ENCODE assay signal across 24 cellular contexts in the genomic region with DNA sequence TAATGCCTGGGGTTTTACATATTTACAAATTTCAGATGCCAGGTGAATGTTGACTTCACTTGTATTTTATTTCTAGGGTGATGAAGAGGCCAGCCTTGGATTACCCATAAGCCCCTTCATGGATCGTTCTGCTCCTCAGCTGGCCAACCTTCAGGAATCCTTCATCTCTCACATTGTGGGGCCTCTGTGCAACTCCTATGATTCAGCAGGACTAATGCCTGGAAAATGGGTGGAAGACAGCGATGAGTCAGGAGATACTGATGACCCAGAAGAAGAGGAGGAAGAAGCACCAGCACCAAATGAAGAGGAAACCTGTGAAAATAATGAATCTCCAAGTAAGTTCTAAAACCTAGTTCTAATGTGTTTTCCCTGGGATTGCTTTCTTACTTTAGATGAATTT. TPM values are rescaled to one million over a fixed set of nuclear protein-coding genes. Genes with fewer than 3 reads are reported as not detected.
"Had no signal": no experiment of that assay in that cellular context is flagged by ENCODE, and none has a peak within 500 bp of the region (broad histone marks: within the 10 kb centered on the region; RNA-seq: fewer than 3 reads in every experiment).

No MANE protein-coding gene starts in this region.

- H3K36me3 ChIP-seq: gastrocnemius medialis, lower lobe of right lung, neutrophil, suprapubic skin, thyroid gland, upper lobe of left lung had no signal

- H3K4me3 ChIP-seq: coronary artery, gastrocnemius medialis, heart right ventricle, left ventricle myocardium inferior, lower lobe of right lung, skin epidermis, suprapubic skin, thyroid gland, upper lobe of left lung had no signal

- H3K27ac Mint-ChIP-seq: endodermal cell, memory B cell, mesothelial cell of epicardium, nephron had no signal

- H3K27me3 ChIP-seq: gastrocnemius medialis, heart right ventricle, neutrophil, suprapubic skin, thyroid gland, upper lobe of left lung had no signal

- H3K4me1 ChIP-seq: gastrocnemius medialis, lower lobe of right lung, suprapubic skin, thyroid gland, upper lobe of left lung had no signal

- DNase-seq: central memory CD4-positive, alpha-beta T cell; effector CD4-positive, alpha-beta T cell; endodermal cell; erythroblast; gastrocnemius medialis; heart right ventricle; hypothalamus; left cardiac atrium; left ventricle myocardium inferior; lower lobe of right lung; posterior cingulate gyrus; stimulated activated naive CD4-positive, alpha-beta T cell; thyroid gland had no signal

- ATAC-seq: gastrocnemius medialis, left cardiac atrium, lower lobe of right lung, sciatic nerve had no signal

- H3K4me3 Mint-ChIP-seq: endodermal cell, memory B cell, mesothelial cell of epicardium, nephron had no signal

- H3K4me1 Mint-ChIP-seq: endodermal cell, memory B cell, mesothelial cell of epicardium, nephron had no signal

- H3K9me3 Mint-ChIP-seq: endodermal cell, mesothelial cell of epicardium had no signal

- H3K27me3 Mint-ChIP-seq: memory B cell had no signal

- H3K36me3 Mint-ChIP-seq: memory B cell had no signal

- H3K9me3 ChIP-seq: gastrocnemius medialis, heart right ventricle, left ventricle myocardium inferior, lower lobe of right lung, neutrophil, suprapubic skin, thyroid gland, upper lobe of left lung had no signal

- H3K27ac ChIP-seq: coronary artery, gastrocnemius medialis, heart right ventricle, left ventricle myocardium inferior, lower lobe of right lung, neutrophil, skin epidermis, suprapubic skin, thyroid gland, upper lobe of left lung had no signal

RNA-seq across cellular contexts. Expression of a gene that starts 41.3 kb away (rescaled TPM):
- total RNA-seq: dermis microvascular lymphatic vessel endothelial cell, gastrocnemius medialis had no signal
- polyA plus RNA-seq: keratinocyte had no signal
